ENCODE assay signal across 26 cellular contexts in the genomic region with DNA sequence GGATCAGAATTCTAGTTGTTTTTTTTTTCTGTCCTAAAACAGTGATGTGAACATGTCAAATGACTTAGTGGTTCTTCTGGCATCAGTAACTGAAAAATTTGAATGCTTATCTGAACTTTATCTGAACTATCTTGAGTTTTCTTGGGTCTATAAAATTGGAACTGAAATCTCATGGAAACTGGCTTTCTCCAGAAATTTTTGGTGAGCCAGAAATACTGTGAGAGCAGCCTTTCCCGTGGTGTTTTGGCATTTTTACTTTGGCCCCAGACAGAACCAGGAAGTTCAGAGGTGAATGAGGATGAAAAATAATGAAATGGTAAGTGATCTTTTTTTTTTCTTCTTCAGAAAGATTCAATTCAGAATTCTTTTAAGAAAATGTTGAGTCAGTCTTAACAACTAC.
DNase-seq lines count a peak whose midpoint lies in the region; ATAC-seq, FAIRE-seq and TF ChIP-seq lines count a peak whose summit lies in the region.
"Had no signal": no experiment of that assay in that cellular context is flagged by ENCODE, and none has a peak within 500 bp of the region (broad histone marks: within the 10 kb centered on the region; RNA-seq: fewer than 3 reads in every experiment).

No MANE protein-coding gene starts in this region.

- no peaks in the 10 kb centered on the region for H3K79me2 ChIP-seq in K562 (ENCODE audit: control insufficient read depth, insufficient read depth, low read length)
- H3K79me2 ChIP-seq in HepG2 (ENCODE audit: insufficient read depth, low read length): no peaks in the 10 kb centered on the region

- H3K4me3 Mint-ChIP-seq in chondrocyte (ENCODE audit: unreplicated experiment): no peak overlapping the region
- H3K4me3 Mint-ChIP-seq: CD14-positive monocyte; CD4-positive, alpha-beta memory T cell; CD4-positive, CD25-positive, alpha-beta regulatory T cell; CD8-positive, alpha-beta memory T cell had no signal

- TF ChIP-seq POLR2A in K562 (conservative IDR thresholded peaks at IDR 0.05) (no peak), HepG2 (IDR thresholded peaks at IDR 0.05; ENCODE audit: insufficient read depth in 1 of 2, low read depth in 2 of 2, low read length in 2 of 2) (no peak)

- ATAC-seq in K562 (no peak), sciatic nerve (peak; percentile 60), HepG2 (no peak)

- H3K36me3 ChIP-seq in K562 (ENCODE audit: control insufficient read depth, insufficient read depth, low read length): no peaks in the 10 kb centered on the region
- H3K36me3 ChIP-seq in HepG2 (replicated peaks in 1 of 2; ENCODE audit: control insufficient read depth in 1 of 2, insufficient read depth in 2 of 2, low read length in 2 of 2): no peaks in the 10 kb centered on the region
- H3K36me3 ChIP-seq: BE2C, BLaER1 had no signal

- H3K9me1 ChIP-seq in K562 (ENCODE audit: control insufficient read depth, insufficient read depth, low read length): no peaks in the 10 kb centered on the region

- no TSS peak for BruUV-seq in K562 (replicated peaks; lab: Mats Ljungman, UMichigan)
- no TSS peak for BruUV-seq in HepG2 (replicated peaks; lab: Mats Ljungman, UMichigan)

- H3K4me2 ChIP-seq in K562 (ENCODE audit: insufficient read depth, low read length) (no peak overlapping the region), HepG2 (ENCODE audit: low read depth, low read length) (no peak overlapping the region)
- H3K4me2 ChIP-seq: BLaER1 had no signal

- H3K4me1 Mint-ChIP-seq in chondrocyte (ENCODE audit: low read depth): peaks cover 6% of the 10 kb centered on the region
- H3K4me1 Mint-ChIP-seq: CD14-positive monocyte; CD4-positive, alpha-beta memory T cell; CD4-positive, CD25-positive, alpha-beta regulatory T cell; CD8-positive, alpha-beta memory T cell had no signal

- TF ChIP-seq EP300 in K562 (IDR thresholded peaks at IDR 0.05; ENCODE audit: low read length) (no peak), HepG2 (IDR thresholded peaks at IDR 0.05; ENCODE audit: low read depth in 2 of 2, low read length in 2 of 2) (no peak), HepG2 (CRISPR knock-in tag; IDR thresholded peaks at IDR 0.05; ENCODE audit: borderline replicate concordance) (no peak)

- H2AFZ ChIP-seq in K562 (ENCODE audit: low read depth, low read length) (no peak overlapping the region), HepG2 (ENCODE audit: low read length) (no peak overlapping the region)

- intact Hi-C loops in K562 (cut with micrococcal nuclease): no loop called here
- intact Hi-C loops in sciatic nerve (cut with DNase I): no loop called here
- intact Hi-C loops in HepG2 (cut with micrococcal nuclease; ENCODE audit: unreplicated experiment): no loop called here

- H3K4me3 ChIP-seq in K562 (no peak overlapping the region), fibroblast of the aortic adventitia (ENCODE audit: low read depth, low read length) (no peak overlapping the region), HepG2 (replicated peaks in 1 of 3; ENCODE audit: insufficient read depth in 1 of 3, low read depth in 2 of 3, low read length in 3 of 3) (no peak overlapping the region)
- H3K4me3 ChIP-seq: BLaER1 had no signal

- POLR2A ChIA-PET in K562 (lab: Yijun Ruan, JAX): no interaction called here
- POLR2A ChIA-PET in HepG2 (lab: Yijun Ruan, JAX): no interaction called here

- TF ChIP-seq CTCF in K562 (IDR thresholded peaks at IDR 0.05 in 2 of 3, conservative IDR thresholded peaks at IDR 0.05 in 1 of 3; ENCODE audit: insufficient read depth in 2 of 3, low read depth in 1 of 3, low read length in 3 of 3) (no peak), fibroblast of the aortic adventitia (IDR thresholded peaks at IDR 0.05; ENCODE audit: insufficient read depth, low read length) (no peak), HepG2 (CRISPR knock-in tag; IDR thresholded peaks at IDR 0.05) (no peak), chondrocyte (IDR thresholded peaks at IDR 0.05) (no peak)

- FAIRE-seq in K562 (lab: Jason Lieb, UNC) (peak; percentile 6), HepG2 (lab: Jason Lieb, UNC) (no peak)
- FAIRE-seq: A204.1, G401.6, GM12891, GM19239 had no signal

- H3K27me3 ChIP-seq in K562 (ENCODE audit: control insufficient read depth in 2 of 2, insufficient read depth in 2 of 2, low read length in 2 of 2): no peaks in the 10 kb centered on the region
- H3K27me3 ChIP-seq in HepG2 (ENCODE audit: control insufficient read depth in 1 of 2, insufficient read depth in 2 of 2, low read length in 2 of 2): no peaks in the 10 kb centered on the region
- H3K27me3 ChIP-seq: BE2C, BLaER1 had no signal

- H3K4me1 ChIP-seq in K562 (replicated peaks in 1 of 2; ENCODE audit: control insufficient read depth in 2 of 2, insufficient read depth in 2 of 2, low read length in 2 of 2) (no peaks in the 10 kb centered on the region), HepG2 (ENCODE audit: insufficient read depth, low read length) (no peaks in the 10 kb centered on the region)
- H3K4me1 ChIP-seq: BE2C, BLaER1 had no signal

- H3K9me3 ChIP-seq in K562 (replicated peaks; ENCODE audit: control insufficient read depth, insufficient read depth, low read depth, low read length): no peaks in the 10 kb centered on the region
- H3K9me3 ChIP-seq in HepG2 (ENCODE audit: low read length): no peaks in the 10 kb centered on the region
- H3K9me3 ChIP-seq: BE2C, BLaER1 had no signal

- DNase-seq in K562 (ENCODE audit: extremely low read depth in 1 of 4, low spot score in 3 of 4) (no peak), fibroblast of the aortic adventitia (ENCODE audit: low read depth) (peak; percentile 62), sciatic nerve (ENCODE audit: low spot score) (no peak), HepG2 (ENCODE audit: low spot score) (no peak), chondrocyte (ENCODE audit: low spot score) (no peak)
- no peak for DNase-seq in stimulated activated CD4-positive, alpha-beta T cell treated with anti-CD3 and anti-CD28 coated beads, Interleukin-2, amount 100 ng/mL, for 24 hours
- DNase-seq: 8988T; ACHN; BE2C; C1 segment of cervical spinal cord; CD4-positive, alpha-beta memory T cell; CD4-positive, CD25-positive, alpha-beta regulatory T cell; CD8-positive, alpha-beta memory T cell; COR-L47; DMS 273 treated with DMSO at 0.1 percent for 48 hours; DMS153; DMS53; DMS79; DND-41; GF-D8 had no signal

- no peak overlapping the region for H3K27ac Mint-ChIP-seq in chondrocyte (ENCODE audit: unreplicated experiment)
- H3K27ac Mint-ChIP-seq: CD14-positive monocyte; CD4-positive, alpha-beta memory T cell; CD4-positive, CD25-positive, alpha-beta regulatory T cell; CD8-positive, alpha-beta memory T cell had no signal

- H3K27ac ChIP-seq in K562 (ENCODE audit: extremely low read depth, low read depth, low read length) (no peak overlapping the region), HepG2 (ENCODE audit: extremely low read length, insufficient read depth, low read length) (no peak overlapping the region)
- H3K27ac ChIP-seq: BLaER1 had no signal

- H3K9ac ChIP-seq in K562 (ENCODE audit: insufficient read depth in 1 of 2, low read depth in 2 of 2, low read length in 2 of 2): no peak overlapping the region
- H3K9ac ChIP-seq in HepG2 (ENCODE audit: insufficient read depth, low read depth, low read length): no peak overlapping the region
- H3K9ac ChIP-seq: BLaER1 had no signal

- CTCF ChIA-PET in K562 (lab: Yijun Ruan, JAX; ENCODE audit: low intra/inter-chr PET ratio) (no interaction called here), HepG2 (lab: Yijun Ruan, JAX; ENCODE audit: low intra/inter-chr PET ratio, low total read pairs) (no interaction called here)

- H4K20me1 ChIP-seq in K562 (replicated peaks; ENCODE audit: control insufficient read depth, insufficient read depth, low read length) (no peaks in the 10 kb centered on the region), HepG2 (ENCODE audit: insufficient read depth, low read length) (no peaks in the 10 kb centered on the region)
- H4K20me1 ChIP-seq: BLaER1 had no signal

- in situ Hi-C loops in K562 (cut with MboI) (no loop called here), HepG2 (cut with HindIII; ENCODE audit: extremely low pct_ligation_motif_present, low pct_unique_long_range_greater_than_20kb) (no loop called here)

- H3K9me3 Mint-ChIP-seq in chondrocyte (ENCODE audit: low read depth): no peaks in the 10 kb centered on the region
- H3K9me3 Mint-ChIP-seq: CD4-positive, alpha-beta memory T cell had no signal

- 27% methylated on average over 1 of the region's 1 CpG for WGBS in K562 (ENCODE audit: insufficient coverage, low coverage, missing lambda C conversion rate)
- 0% methylated on average over 1 of the region's 1 CpG for WGBS in HepG2 (ENCODE audit: low lambda C conversion rate)

- H3K27me3 Mint-ChIP-seq in chondrocyte (ENCODE audit: low read depth): no peaks in the 10 kb centered on the region

- TF ChIP-seq RAD21 in K562 (CRISPR knock-in tag; conservative IDR thresholded peaks at IDR 0.05 in 1 of 2, IDR thresholded peaks at IDR 0.05 in 1 of 2) (no peak), HepG2 (CRISPR knock-in tag; IDR thresholded peaks at IDR 0.05) (no peak)

- H3K36me3 Mint-ChIP-seq in chondrocyte (ENCODE audit: low read depth): no peaks in the 10 kb centered on the region
- H3K36me3 Mint-ChIP-seq: CD14-positive monocyte; CD4-positive, alpha-beta memory T cell had no signal

TF ChIP-seq in K562, 482 proteins besides CTCF, POLR2A, EP300 and RAD21 (continues in another document):
- no peak for TF ChIP-seq NR2F6 (CRISPR knock-in tag; IDR thresholded peaks at IDR 0.05)
- TF ChIP-seq ADNP (tag; IDR thresholded peaks at IDR 0.05): no peak

TF ChIP-seq in HepG2, 621 proteins besides CTCF, POLR2A, EP300 and RAD21:
- no peak for TF ChIP-seq ZNF543 (CRISPR knock-in tag; IDR thresholded peaks at IDR 0.05)
- TF ChIP-seq, protein P1, sequence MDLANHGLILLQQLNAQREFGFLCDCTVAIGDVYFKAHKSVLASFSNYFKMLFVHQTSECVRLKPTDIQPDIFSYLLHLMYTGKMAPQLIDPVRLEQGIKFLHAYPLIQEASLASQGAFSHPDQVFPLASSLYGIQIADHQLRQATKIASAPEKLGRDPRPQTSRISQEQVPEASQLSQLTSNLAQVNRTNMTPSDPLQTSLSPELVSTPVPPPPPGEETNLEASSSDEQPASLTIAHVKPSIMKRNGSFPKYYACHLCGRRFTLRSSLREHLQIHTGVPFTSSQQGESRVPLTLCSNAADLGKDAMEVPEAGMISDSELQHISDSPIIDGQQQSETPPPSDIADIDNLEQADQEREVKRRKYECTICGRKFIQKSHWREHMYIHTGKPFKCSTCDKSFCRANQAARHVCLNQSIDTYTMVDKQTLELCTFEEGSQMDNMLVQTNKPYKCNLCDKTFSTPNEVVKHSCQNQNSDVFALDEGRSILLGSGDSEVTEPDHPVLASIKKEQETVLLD (CRISPR knock-in tag; IDR thresholded peaks at IDR 0.05; ENCODE audit: low read depth): no peak
- TF ChIP-seq ZNF878 (CRISPR knock-in tag; IDR thresholded peaks at IDR 0.05): no peak
- TF ChIP-seq, protein P2, sequence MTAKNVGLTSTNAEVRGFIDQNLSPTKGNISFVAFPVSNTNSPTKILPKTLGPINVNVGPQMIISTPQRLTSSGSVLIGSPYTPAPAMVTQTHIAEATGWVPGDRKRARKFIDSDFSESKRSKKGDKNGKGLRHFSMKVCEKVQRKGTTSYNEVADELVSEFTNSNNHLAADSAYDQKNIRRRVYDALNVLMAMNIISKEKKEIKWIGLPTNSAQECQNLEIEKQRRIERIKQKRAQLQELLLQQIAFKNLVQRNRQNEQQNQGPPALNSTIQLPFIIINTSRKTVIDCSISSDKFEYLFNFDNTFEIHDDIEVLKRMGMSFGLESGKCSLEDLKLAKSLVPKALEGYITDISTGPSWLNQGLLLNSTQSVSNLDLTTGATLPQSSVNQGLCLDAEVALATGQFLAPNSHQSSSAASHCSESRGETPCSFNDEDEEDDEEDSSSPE (CRISPR knock-in tag; IDR thresholded peaks at IDR 0.05): no peak
